In genomic region chr3:72441284-72441994, GRCh38 we compare ENCODE assay signal across 2 cellular contexts.
TF ChIP-seq lines count a peak whose summit lies in the region.

No MANE protein-coding gene starts in this region.

TF ChIP-seq in IMR-90, 13 proteins besides CTCF, POLR2A, EP300 and RAD21:
- no peak for TF ChIP-seq RCOR1 (IDR thresholded peaks at IDR 0.05; ENCODE audit: insufficient replicate concordance, low read length)
- no peak for TF ChIP-seq MAZ (IDR thresholded peaks at IDR 0.05; ENCODE audit: borderline replicate concordance, low read depth, low read length)

TF ChIP-seq in GM12878, 131 proteins besides CTCF, POLR2A, EP300 and RAD21:
- TF ChIP-seq CBX3 (IDR thresholded peaks at IDR 0.05; ENCODE audit: borderline replicate concordance, low read depth) = no peak
- no peak for TF ChIP-seq NFXL1 (IDR thresholded peaks at IDR 0.05; ENCODE audit: borderline replicate concordance)
- TF ChIP-seq HDAC2 (IDR thresholded peaks at IDR 0.05) = no peak
- TF ChIP-seq EED (IDR thresholded peaks at IDR 0.05; ENCODE audit: low read depth) = no peak
- TF ChIP-seq CHD4 (IDR thresholded peaks at IDR 0.05) = no peak
- TF ChIP-seq RCOR1 (conservative IDR thresholded peaks at IDR 0.05; ENCODE audit: low read depth, low read length) = no peak
- TF ChIP-seq PML (IDR thresholded peaks at IDR 0.05; ENCODE audit: low read length) = no peak
- no peak for TF ChIP-seq HDGF (IDR thresholded peaks at IDR 0.05)
- TF ChIP-seq MEF2B (IDR thresholded peaks at IDR 0.05; ENCODE audit: partially characterized antibody, poor library complexity, severe bottlenecking) = no peak
